Comparison of ENCODE assay signal across 29 cellular contexts in the genomic region with DNA sequence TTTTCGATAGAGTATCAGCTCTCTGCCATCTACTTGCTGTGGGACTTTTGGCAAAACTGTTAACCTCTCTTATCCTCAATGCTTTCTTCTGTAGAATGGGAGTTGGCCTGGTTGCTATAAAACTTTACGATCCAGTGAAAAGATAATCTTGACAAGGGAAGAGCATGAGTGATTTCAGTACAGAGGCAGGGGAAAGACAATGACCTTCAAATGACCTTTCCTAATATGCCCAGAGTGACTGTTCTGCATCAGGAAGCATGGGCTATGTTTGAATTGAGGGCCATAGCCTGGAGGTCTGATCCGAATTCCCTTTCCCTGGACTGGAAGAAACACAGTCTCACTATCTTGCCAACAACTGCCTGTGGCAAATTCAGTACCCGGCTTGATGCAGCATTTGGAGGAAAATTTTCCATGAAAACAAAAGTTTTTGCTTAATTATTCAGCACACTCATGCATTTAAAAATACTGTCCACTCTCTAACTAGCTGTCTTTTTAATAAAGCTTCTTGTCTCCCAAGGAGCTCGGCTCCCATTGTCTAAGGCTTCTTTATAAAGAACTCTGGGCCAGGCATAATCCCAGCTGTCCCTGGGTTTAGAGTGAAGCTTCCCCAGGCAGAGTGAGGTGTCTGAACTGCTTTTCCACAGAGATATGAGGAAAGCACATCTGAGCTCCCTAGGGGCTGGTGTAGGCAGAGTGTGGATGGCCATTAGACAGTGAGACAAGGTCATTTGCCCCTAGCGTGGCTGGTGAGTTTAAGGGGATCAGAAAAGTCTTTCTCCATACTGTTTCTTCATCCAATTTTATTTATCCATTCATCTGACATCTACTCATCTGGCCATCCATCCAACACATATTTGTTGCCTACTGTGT.
DNase-seq lines count a peak whose midpoint lies in the region; ATAC-seq and TF ChIP-seq lines count a peak whose summit lies in the region.
"Had no signal": no experiment of that assay in that cellular context is flagged by ENCODE, and none has a peak within 500 bp of the region (broad histone marks: within the 10 kb centered on the region; RNA-seq: fewer than 3 reads in every experiment).

No MANE protein-coding gene starts in this region.

- no peaks in the 10 kb centered on the region for H3K9me3 ChIP-seq in SK-N-SH
- H3K9me3 ChIP-seq: SJCRH30 had no signal

- no peaks in the 10 kb centered on the region for H3F3A ChIP-seq in SK-N-SH (replicated peaks; ENCODE audit: insufficient read depth)

- CTCF ChIA-PET in SK-N-SH (lab: Yijun Ruan, JAX), result interaction anchor here (1.1 kb wide), 1 partner anchor 176 kb away, joined by 3 read pairs; no protein-coding TSS in a partner anchor
- CTCF ChIA-PET in activated CD4-positive, alpha-beta memory T cell treated with anti-CD3 and anti-CD28 coated beads, Interleukin-2, amount 10 ng/mL, durations not matched to agents 7 days and 5 days (lab: Charles Lee), result no interaction called here

- peak in 1 of 2 experiments; percentile 65; a peak in 1 of 4 replicates for TF ChIP-seq EP300 in SK-N-SH (IDR thresholded peaks at IDR 0.05; ENCODE audit: borderline replicate concordance in 1 of 2, low read depth in 1 of 2, low read length in 1 of 2)

- no peaks in the 10 kb centered on the region for H3K36me3 ChIP-seq in SK-N-SH (replicated peaks in 1 of 2; ENCODE audit: control insufficient read depth in 1 of 2, insufficient read depth in 2 of 2, low read length in 1 of 2)
- H3K36me3 ChIP-seq: SJCRH30 had no signal

- no peaks in the 10 kb centered on the region for H4K20me1 ChIP-seq in SK-N-SH (ENCODE audit: insufficient read depth)

- no peak overlapping the region for H2AFZ ChIP-seq in SK-N-SH (ENCODE audit: low read depth)

- ATAC-seq in SK-N-SH treated with all-trans-retinoic acid at 6 μM for 48 hours, result no peak; the same call in 2 of the 3 replicates
- ATAC-seq: GM12878, HCT116, Right ventricle myocardium inferior had no signal

- H3K79me2 ChIP-seq in SK-N-SH (ENCODE audit: insufficient read depth), result no peaks in the 10 kb centered on the region

- H3K9ac ChIP-seq in SK-N-SH, result no peak overlapping the region
- H3K9ac ChIP-seq: KMS-11 had no signal

- TF ChIP-seq RAD21 in SK-N-SH (IDR thresholded peaks at IDR 0.05; ENCODE audit: low read length), result no peak

- no peak overlapping the region for H3K4me3 Mint-ChIP-seq in nephron progenitor cell
- H3K4me3 Mint-ChIP-seq in activated CD4-positive, alpha-beta memory T cell treated with anti-CD3 and anti-CD28 coated beads, Interleukin-2, amount 10 ng/mL, durations not matched to agents 7 days and 5 days, result no peak overlapping the region
- H3K4me3 Mint-ChIP-seq: B cell, IgD-negative memory B cell had no signal

- no peaks in the 10 kb centered on the region for H3K9me2 ChIP-seq in SK-N-SH

- H3K4me3 ChIP-seq in SK-N-SH (ENCODE audit: low read depth in 2 of 2, low read length in 1 of 2), result no peak overlapping the region
- H3K4me3 ChIP-seq: GM12878, SJCRH30 had no signal

- no peak for TF ChIP-seq CTCF in SK-N-SH (IDR thresholded peaks at IDR 0.05)
- no peak for TF ChIP-seq CTCF in nephron progenitor cell (IDR thresholded peaks at IDR 0.05)

- POLR2A ChIA-PET in SK-N-SH (lab: Yijun Ruan, JAX), result no interaction called here
- POLR2A ChIA-PET in activated CD4-positive, alpha-beta memory T cell treated with anti-CD3 and anti-CD28 coated beads, Interleukin-2, amount 10 ng/mL, durations not matched to agents 7 days and 5 days (lab: Charles Lee), result no interaction called here

- peak overlapping the region in 1 of 2 experiments; percentile 72; a peak in 2 of 4 replicates for H3K27ac ChIP-seq in SK-N-SH (ENCODE audit: low read depth in 2 of 2, low read length in 1 of 2)
- H3K27ac ChIP-seq: 22Rv1, HL-60, KMS-11, SJCRH30 had no signal

- peaks cover 6% of the 10 kb centered on the region for H3K27me3 Mint-ChIP-seq in nephron progenitor cell (ENCODE audit: low read depth, poor library complexity)
- H3K27me3 Mint-ChIP-seq in activated CD4-positive, alpha-beta memory T cell treated with anti-CD3 and anti-CD28 coated beads, Interleukin-2, amount 10 ng/mL, durations not matched to agents 7 days and 5 days, result no peaks in the 10 kb centered on the region
- H3K27me3 Mint-ChIP-seq: B cell had no signal

- 52% methylated on average over 6 of the region's 6 CpGs for WGBS in SK-N-SH (ENCODE audit: low lambda C conversion rate)

- H3K36me3 Mint-ChIP-seq in nephron progenitor cell (ENCODE audit: low read depth), result peaks cover 4% of the 10 kb centered on the region
- H3K36me3 Mint-ChIP-seq in activated CD4-positive, alpha-beta memory T cell treated with anti-CD3 and anti-CD28 coated beads, Interleukin-2, amount 10 ng/mL, durations not matched to agents 7 days and 5 days (ENCODE audit: low read depth), result no peaks in the 10 kb centered on the region
- H3K36me3 Mint-ChIP-seq: CD14-positive monocyte; CD8-positive, alpha-beta memory T cell had no signal

- peaks cover 0 to 14% of the 10 kb centered on the region in 2 experiments; a peak in 1 of 4 replicates for H3K4me1 ChIP-seq in SK-N-SH (ENCODE audit: control insufficient read depth in 1 of 2, insufficient read depth in 2 of 2, low read depth in 1 of 2, low read length in 1 of 2)
- H3K4me1 ChIP-seq: SJCRH30 had no signal

- DNase-seq in SK-N-SH, result peak; percentile 68
- peak; percentile 66 for DNase-seq in epidermal melanocyte (ENCODE audit: insufficient read length, low spot score)
- DNase-seq in nephron progenitor cell, result no peak
- no peak for DNase-seq in activated CD4-positive, alpha-beta memory T cell treated with anti-CD3 and anti-CD28 coated beads, Interleukin-2, amount 10 ng/mL, durations not matched to agents 7 days and 5 days
- DNase-seq in NCI-H1105 treated with DMSO at 0.1 percent for 48 hours (lab: John Stamatoyannopoulos, UW), result no peak
- DNase-seq in stimulated activated CD4-positive, alpha-beta T cell treated with anti-CD3 and anti-CD28 coated beads, Interleukin-4, amount 100 ng/mL, for 24 hours, result no peak
- DNase-seq: CD8-positive, alpha-beta memory T cell; DMS 273 treated with DMSO at 0.1 percent for 48 hours; DMS79; EL; GDM1; NCI-H1092; NCI-H1436; NCI-H187; NCI-H2081 treated with DMSO at 0.1 percent for 48 hours; NCI-H2171; NCI-H226; NCI-H510A; SJCRH30 had no signal

- H3K4me1 Mint-ChIP-seq in nephron progenitor cell, result peaks cover 71% of the 10 kb centered on the region
- H3K4me1 Mint-ChIP-seq in activated CD4-positive, alpha-beta memory T cell treated with anti-CD3 and anti-CD28 coated beads, Interleukin-2, amount 10 ng/mL, durations not matched to agents 7 days and 5 days, result no peaks in the 10 kb centered on the region
- H3K4me1 Mint-ChIP-seq: B cell; CD14-positive monocyte; CD8-positive, alpha-beta memory T cell had no signal

- H3K27ac Mint-ChIP-seq in nephron progenitor cell, result peak overlapping the region; percentile 71
- no peak overlapping the region for H3K27ac Mint-ChIP-seq in activated CD4-positive, alpha-beta memory T cell treated with anti-CD3 and anti-CD28 coated beads, Interleukin-2, amount 10 ng/mL, durations not matched to agents 7 days and 5 days
- H3K27ac Mint-ChIP-seq: B cell, IgD-negative memory B cell had no signal

- H3K4me2 ChIP-seq in SK-N-SH, result no peak overlapping the region
- H3K4me2 ChIP-seq: KMS-11 had no signal

- H3K9me3 Mint-ChIP-seq in nephron progenitor cell, result peaks cover 12% of the 10 kb centered on the region
- H3K9me3 Mint-ChIP-seq in activated CD4-positive, alpha-beta memory T cell treated with anti-CD3 and anti-CD28 coated beads, Interleukin-2, amount 10 ng/mL, durations not matched to agents 7 days and 5 days, result no peaks in the 10 kb centered on the region

- peaks cover 21% of the 10 kb centered on the region; the same call in 1 of the 2 replicates for H3K27me3 ChIP-seq in SK-N-SH (ENCODE audit: insufficient read depth)
- H3K27me3 ChIP-seq: SJCRH30 had no signal

TF ChIP-seq in SK-N-SH, 30 proteins besides CTCF, POLR2A, EP300 and RAD21:
- TF ChIP-seq NRF1 (IDR thresholded peaks at IDR 0.05; ENCODE audit: low read depth, low read length) (no peak), FOXJ3 (CRISPR knock-in tag; IDR thresholded peaks at IDR 0.05) (0 out of 2 replicates have a peak, but pooled peaks have one; percentile 26), ELF1 (IDR thresholded peaks at IDR 0.05) (no peak)

TF ChIP-seq in SK-N-SH treated with all-trans-retinoic acid at 6 μM for 48 hours, 23 proteins besides CTCF, POLR2A, EP300 and RAD21 (continues in another document):
- TF ChIP-seq TCF4 (CRISPR knock-in tag; IDR thresholded peaks at IDR 0.05; ENCODE audit: borderline replicate concordance), result no peak
- no peak for TF ChIP-seq ARNTL (CRISPR knock-in tag; IDR thresholded peaks at IDR 0.05; ENCODE audit: borderline replicate concordance, low read depth)
- no peak for TF ChIP-seq ZFP30 (CRISPR knock-in tag; IDR thresholded peaks at IDR 0.05)
- TF ChIP-seq POU6F1 (CRISPR knock-in tag; IDR thresholded peaks at IDR 0.05; ENCODE audit: borderline replicate concordance, low read depth), result no peak
- no peak for TF ChIP-seq RARB (CRISPR knock-in tag; IDR thresholded peaks at IDR 0.05)
- TF ChIP-seq GLIS3 (CRISPR knock-in tag; IDR thresholded peaks at IDR 0.05), result no peak
- TF ChIP-seq TOX (CRISPR knock-in tag; IDR thresholded peaks at IDR 0.05; ENCODE audit: borderline replicate concordance), result no peak
- TF ChIP-seq ZC3H10 (CRISPR knock-in tag; IDR thresholded peaks at IDR 0.05), result no peak
- no peak for TF ChIP-seq CREB5 (CRISPR knock-in tag; IDR thresholded peaks at IDR 0.05; ENCODE audit: low read depth)
- no peak for TF ChIP-seq ESRRG (CRISPR knock-in tag; IDR thresholded peaks at IDR 0.05)

Comparison
In these comparisons a context has a peak if more than half of its experiments do, and no peak if none do; other contexts are left out.
1. DNase-seq: peak in SK-N-SH (single experiment) and epidermal melanocyte (single experiment); none in nephron progenitor cell (single experiment), activated CD4-positive, alpha-beta memory T cell treated with anti-CD3 and anti-CD28 coated beads, Interleukin-2, amount 10 ng/mL, durations not matched to agents 7 days and 5 days (single experiment), NCI-H1105 treated with DMSO at 0.1 percent for 48 hours (single experiment) and stimulated activated CD4-positive, alpha-beta T cell treated with anti-CD3 and anti-CD28 coated beads, Interleukin-4, amount 100 ng/mL, for 24 hours (single experiment).